Comparison of ENCODE assay signal across 8 cellular contexts in the genomic region with DNA sequence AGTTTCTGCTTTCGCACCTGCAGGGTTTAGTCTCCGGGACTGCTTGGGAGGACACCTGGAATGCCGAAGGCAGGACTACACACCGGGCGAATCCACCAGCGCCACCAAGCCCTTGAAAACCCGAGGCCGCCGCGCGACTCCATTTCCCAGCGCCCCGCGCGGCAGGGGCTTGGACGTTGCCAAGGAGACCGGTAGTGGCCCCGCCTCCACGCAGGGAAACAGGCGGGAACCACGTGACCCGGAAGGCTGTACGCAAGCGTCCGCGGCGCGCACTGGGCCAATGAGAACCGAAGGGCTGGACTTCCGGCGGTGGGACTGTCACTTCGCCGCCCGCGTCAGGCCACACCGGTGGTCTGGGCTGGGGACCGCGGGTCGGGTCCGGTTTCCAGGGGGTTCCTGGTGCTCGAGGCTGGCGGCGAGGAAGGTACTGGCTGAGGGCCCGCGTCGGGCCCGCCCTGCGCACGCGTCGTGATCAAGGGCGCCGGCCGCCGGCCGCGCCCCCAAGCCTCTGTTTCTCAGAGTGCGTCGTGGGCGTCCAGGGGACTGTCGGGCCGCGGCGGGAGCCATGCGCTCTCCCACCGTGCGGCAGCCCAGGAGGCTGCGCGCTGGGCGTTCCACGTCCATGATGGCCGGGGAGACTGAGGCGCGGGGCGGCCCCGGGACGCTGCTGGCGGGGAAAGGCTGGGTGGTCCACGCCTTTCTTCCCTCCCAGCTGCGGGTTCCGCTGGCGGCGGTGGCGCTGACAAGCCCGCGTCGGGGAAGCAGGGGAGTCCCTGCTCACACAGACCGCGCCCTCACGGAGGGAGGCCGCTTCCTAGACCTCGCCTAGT. TPM values are rescaled to one million over a fixed set of nuclear protein-coding genes. Genes with fewer than 3 reads are reported as not detected.
DNase-seq lines count a peak whose midpoint lies in the region; ATAC-seq and TF ChIP-seq lines count a peak whose summit lies in the region.

A gene (plus strand): TSS at position 321 of the 830 bp plus-strand sequence. CDS start 2,106 bp downstream, outside the sequence.

- peak within 1 kb of the TSS; percentile 71 for H3K27ac Mint-ChIP-seq in activated T-helper 1 cell treated with anti-CD3 and anti-CD28 coated beads, Interleukin-12 subunit alpha, Interleukin-12 subunit beta, Interleukin-2, Interleukin-4 antibody, amounts not matched to agents 30 ng/mL and 10 ng/mL and 1 ng/mL, durations not matched to agents 14 hours and 24 hours and 36 hours
- H3K27ac Mint-ChIP-seq in naive thymus-derived CD8-positive, alpha-beta T cell = peak within 1 kb of the TSS in 9 of 10 donors; percentile 67 to 99 (median 92)

- H3K27me3 ChIP-seq in DOHH2 (ENCODE audit: control insufficient read depth, low read length) (peaks cover 3% of the 10 kb centered on the region; the same call in 1 of the 2 replicates), GM23248 (replicated peaks; ENCODE audit: insufficient read depth) (no peaks in the 10 kb centered on the region)

- H3K79me2 ChIP-seq in DOHH2 (ENCODE audit: control insufficient read depth, low read length) = peaks cover 27% of the 10 kb centered on the region
- peaks cover 27% of the 10 kb centered on the region for H3K79me2 ChIP-seq in GM23248 (ENCODE audit: insufficient read depth)

- peak within 1 kb of the TSS; percentile 72 for H3K4me2 ChIP-seq in DOHH2 (ENCODE audit: low read length)
- peak within 1 kb of the TSS; percentile 91 for H3K4me2 ChIP-seq in GM23248 (ENCODE audit: unreplicated experiment)

- DNase-seq in GM23248 (peak; percentile 100), Kasumi-1 (lab: John Stamatoyannopoulos, UW) (peak; percentile 93 to 96), RPMI7951 (ENCODE audit: low read depth) (peak; percentile 96), fibroblast of gingiva (ENCODE audit: low read depth) (peak; percentile 93)
- DNase-seq in activated T-helper 1 cell treated with anti-CD3 and anti-CD28 coated beads, Interleukin-12 subunit alpha, Interleukin-12 subunit beta, Interleukin-2, Interleukin-4 antibody, amounts not matched to agents 30 ng/mL and 10 ng/mL and 1 ng/mL, durations not matched to agents 14 hours and 24 hours and 36 hours (ENCODE audit: low spot score) = peak; percentile 96
- DNase-seq in naive thymus-derived CD8-positive, alpha-beta T cell = peak; percentile 93 to 98 (median 96)
- DNase-seq in stimulated activated naive CD4-positive, alpha-beta T cell (lab: John Stamatoyannopoulos, UW) = peak; percentile 91 to 96 (median 94)

- peak within 1 kb of the TSS; percentile 97 for H2AFZ ChIP-seq in GM23248

- 1 to 2% methylated on average over 86 to 87 of the region's 92 CpGs for WGBS in GM23248 (ENCODE audit: low coverage in 1 of 2, low lambda C conversion rate in 2 of 2, missing lambda C conversion rate in 2 of 2), 2 experiments

- peaks cover 20% of the 10 kb centered on the region for H3K4me1 ChIP-seq in DOHH2 (ENCODE audit: control insufficient read depth, low read length)
- peaks cover 5% of the 10 kb centered on the region; the same call in 1 of the 2 replicates for H3K4me1 ChIP-seq in GM23248 (ENCODE audit: insufficient read depth)

- intact Hi-C loops in activated T-helper 1 cell treated with anti-CD3 and anti-CD28 coated beads, Interleukin-12 subunit alpha, Interleukin-12 subunit beta, Interleukin-2, Interleukin-4 antibody, amounts not matched to agents 30 ng/mL and 10 ng/mL and 1 ng/mL, durations not matched to agents 14 hours and 24 hours and 36 hours (cut with micrococcal nuclease) = loop anchor here (1.0 to 2.0 kb wide), 13 partner anchors 8 to 162 kb away; a partner anchor contains a TSS

- peak; percentile 85 to 95 for ATAC-seq in naive thymus-derived CD8-positive, alpha-beta T cell

- H3K4me3 ChIP-seq in DOHH2 (ENCODE audit: low read length) (peak within 1 kb of the TSS; percentile 91), GM23248 (peak within 1 kb of the TSS; percentile 81)

- peaks cover 11% of the 10 kb centered on the region for H3F3A ChIP-seq in DOHH2 (ENCODE audit: control insufficient read depth, insufficient read depth)
- H3F3A ChIP-seq in GM23248 (ENCODE audit: insufficient read depth) = no peaks in the 10 kb centered on the region

- H3K9me3 Mint-ChIP-seq in activated T-helper 1 cell treated with anti-CD3 and anti-CD28 coated beads, Interleukin-12 subunit alpha, Interleukin-12 subunit beta, Interleukin-2, Interleukin-4 antibody, amounts not matched to agents 30 ng/mL and 10 ng/mL and 1 ng/mL, durations not matched to agents 14 hours and 24 hours and 36 hours = no peaks in the 10 kb centered on the region
- H3K9me3 Mint-ChIP-seq in naive thymus-derived CD8-positive, alpha-beta T cell = no peaks in the 10 kb centered on the region

- H3K4me1 Mint-ChIP-seq in activated T-helper 1 cell treated with anti-CD3 and anti-CD28 coated beads, Interleukin-12 subunit alpha, Interleukin-12 subunit beta, Interleukin-2, Interleukin-4 antibody, amounts not matched to agents 30 ng/mL and 10 ng/mL and 1 ng/mL, durations not matched to agents 14 hours and 24 hours and 36 hours (ENCODE audit: low read depth) = peaks cover 17% of the 10 kb centered on the region
- H3K4me1 Mint-ChIP-seq in naive thymus-derived CD8-positive, alpha-beta T cell = peaks cover 10 to 28% (median 23%) of the 10 kb centered on the region in 4 donors

- peaks cover 20% of the 10 kb centered on the region for H3K36me3 ChIP-seq in DOHH2 (ENCODE audit: control insufficient read depth, low read length)
- H3K36me3 ChIP-seq in GM23248 (ENCODE audit: low read depth) = no peaks in the 10 kb centered on the region

- H3K4me3 Mint-ChIP-seq in activated T-helper 1 cell treated with anti-CD3 and anti-CD28 coated beads, Interleukin-12 subunit alpha, Interleukin-12 subunit beta, Interleukin-2, Interleukin-4 antibody, amounts not matched to agents 30 ng/mL and 10 ng/mL and 1 ng/mL, durations not matched to agents 14 hours and 24 hours and 36 hours = peak within 1 kb of the TSS; percentile 88
- peak within 1 kb of the TSS; percentile 78 to 92 (median 87) for H3K4me3 Mint-ChIP-seq in naive thymus-derived CD8-positive, alpha-beta T cell

- POLR2A ChIA-PET in naive thymus-derived CD8-positive, alpha-beta T cell (lab: Charles Lee) = interaction anchor here (0.5 to 1.9 kb wide), 3 partner anchors 9 to 107 kb away, joined by 3 to 6 read pairs (median 3); a partner anchor contains a TSS

- peaks cover 8% of the 10 kb centered on the region; the same call in 1 of the 2 replicates for H4K20me1 ChIP-seq in DOHH2 (ENCODE audit: control insufficient read depth, insufficient read depth, low read depth, low read length)
- no peaks in the 10 kb centered on the region for H4K20me1 ChIP-seq in GM23248 (ENCODE audit: insufficient read depth)

- H3K36me3 Mint-ChIP-seq in activated T-helper 1 cell treated with anti-CD3 and anti-CD28 coated beads, Interleukin-12 subunit alpha, Interleukin-12 subunit beta, Interleukin-2, Interleukin-4 antibody, amounts not matched to agents 30 ng/mL and 10 ng/mL and 1 ng/mL, durations not matched to agents 14 hours and 24 hours and 36 hours (ENCODE audit: low read depth) = no peaks in the 10 kb centered on the region
- H3K36me3 Mint-ChIP-seq in naive thymus-derived CD8-positive, alpha-beta T cell = peaks cover 0 to 12% (median 3%) of the 10 kb centered on the region in 3 donors

- H3K27ac ChIP-seq in DOHH2 (ENCODE audit: low read depth, low read length) (0 out of 2 replicates have a peak within 1 kb of the TSS, but pooled peaks have one; percentile 23), GM23248 (peak within 1 kb of the TSS; percentile 47)

- TF ChIP-seq CTCF in DOHH2 (IDR thresholded peaks at IDR 0.05; ENCODE audit: low read depth, low read length, poor library complexity, severe bottlenecking) = peak; percentile 24

- H3K9me2 ChIP-seq in DOHH2 (replicated peaks; ENCODE audit: control insufficient read depth, low read length) (no peaks in the 10 kb centered on the region), GM23248 (ENCODE audit: insufficient read depth) (no peaks in the 10 kb centered on the region)

- H3K27me3 Mint-ChIP-seq in activated T-helper 1 cell treated with anti-CD3 and anti-CD28 coated beads, Interleukin-12 subunit alpha, Interleukin-12 subunit beta, Interleukin-2, Interleukin-4 antibody, amounts not matched to agents 30 ng/mL and 10 ng/mL and 1 ng/mL, durations not matched to agents 14 hours and 24 hours and 36 hours (ENCODE audit: insufficient read depth) = no peaks in the 10 kb centered on the region
- H3K27me3 Mint-ChIP-seq in naive thymus-derived CD8-positive, alpha-beta T cell = no peaks in the 10 kb centered on the region

- H3K9me3 ChIP-seq in DOHH2 (ENCODE audit: control insufficient read depth, insufficient read depth, low read length) (no peaks in the 10 kb centered on the region), GM23248 (ENCODE audit: low read depth) (no peaks in the 10 kb centered on the region)

- in situ Hi-C loops in GM23248 (cut with MboI) = no loop called here

- peak within 1 kb of the TSS; percentile 80 for H3K9ac ChIP-seq in GM23248

RNA-seq across cellular contexts. Expression of the gene that starts here (rescaled TPM):
- total RNA-seq in GM23248 (2014; rRNA removed; shearing (Covaris generic)) = 16.3 and 19.1 TPM in 2 replicates
- polyA plus RNA-seq in GM23248 (2016; fragmentation: Nextera tagmentation; extraction: Ambion mirVana) = 5.5 and 6.3 TPM in 2 replicates
- 8.6 and 8.9 TPM in 2 replicates for total RNA-seq in RPMI7951 (2014; rRNA removed; shearing (Covaris generic))
- total RNA-seq in activated T-helper 1 cell treated with anti-CD3 and anti-CD28 coated beads, Interleukin-12 subunit alpha, Interleukin-12 subunit beta, Interleukin-2, Interleukin-4 antibody, amounts not matched to agents 30 ng/mL and 10 ng/mL and 1 ng/mL, durations not matched to agents 14 hours and 24 hours and 36 hours = 12.8 and 15.5 TPM in 2 replicates
- 10 to 100 TPM; 24.8 to 28.0 TPM for total RNA-seq in naive thymus-derived CD8-positive, alpha-beta T cell
- polyA plus RNA-seq in naive thymus-derived CD8-positive, alpha-beta T cell = 10 to 100 TPM in 2 of 3 donors, 1 to 10 TPM in 1; 8.3 to 16.2 (median 12.8) TPM

Comparison
In these comparisons a context has a peak if more than half of its experiments do, and no peak if none do; other contexts are left out.
1. Peak in every context shown above with its lines: DNase-seq, ATAC-seq, H3K4me3 ChIP-seq and H3K27ac ChIP-seq.